33 cellular contexts compared by ENCODE assay signal in the genomic region with DNA sequence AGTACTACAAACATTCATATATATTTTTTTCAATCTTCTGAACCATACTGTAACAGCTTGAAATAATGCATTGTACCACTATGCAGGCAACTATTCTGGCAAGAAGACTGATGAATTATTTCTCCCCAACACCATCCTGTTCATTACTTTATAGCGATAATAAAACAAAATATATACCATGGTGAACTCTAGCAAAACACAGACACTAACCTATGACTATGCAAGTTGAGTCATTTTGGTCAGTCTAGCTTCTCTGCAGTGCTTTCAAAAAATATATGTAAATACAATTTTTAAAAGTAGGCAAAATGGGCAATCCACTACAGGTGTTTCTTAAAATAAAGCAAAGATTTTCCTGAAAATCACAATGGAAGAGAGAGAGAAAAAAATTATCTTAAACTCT.
"Had no signal": no experiment of that assay in that cellular context is flagged by ENCODE, and none has a peak within 500 bp of the region (broad histone marks: within the 10 kb centered on the region; RNA-seq: fewer than 3 reads in every experiment).

No MANE protein-coding gene starts in this region.

- H3K4me2 ChIP-seq: KMS-11 had no signal

- DNase-seq: Karpas-422, Kasumi-1, KG1, MG63, MM.1S, MV-4-11, NCI-H1048, NCI-H1092, NCI-H1092 treated with DMSO at 0.1 percent for 48 hours, NCI-H1105, NCI-H1105 treated with DMSO at 0.1 percent for 48 hours, NCI-H1417 treated with DMSO at 0.1 percent for 48 hours, NCI-H1436, NCI-H146, NCI-H1694, NCI-H1694 treated with DMSO at 0.1 percent for 48 hours, NCI-H187, NCI-H187 treated with DMSO at 0.1 percent for 48 hours, NCI-H1930, NCI-H2029, NCI-H2029 treated with DMSO at 0.1 percent for 48 hours, NCI-H2081, NCI-H2081 treated with DMSO at 0.1 percent for 48 hours, NCI-H2107, NCI-H2171, NCI-H2171 treated with DMSO at 0.1 percent for 48 hours, NCI-H2227 treated with DMSO at 0.1 percent for 48 hours, NCI-H226, NCI-H345, NCI-H446, NCI-H446 treated with DMSO at 0.1 percent for 48 hours, NCI-H510A had no signal

- H3K9ac ChIP-seq: KMS-11 had no signal

- H3K27me3 ChIP-seq: MG63 had no signal

- H3K4me3 ChIP-seq: MG63 had no signal

- H3K27ac ChIP-seq: KMS-11 had no signal

- H3K9me3 ChIP-seq: MG63 had no signal
